In genomic region chrX:110322603-110323002, GRCh38 we compare ENCODE assay signal across 1 cellular context.
TF ChIP-seq lines count a peak whose summit lies in the region.

No MANE protein-coding gene starts in this region.

TF ChIP-seq in IMR-90, 13 proteins besides CTCF, POLR2A, EP300 and RAD21 (continued from another document):
- no peak for TF ChIP-seq CHD1 (IDR thresholded peaks at IDR 0.05; ENCODE audit: low read depth, low read length)
- TF ChIP-seq SMC3 (IDR thresholded peaks at IDR 0.05; ENCODE audit: low read depth, low read length) = no peak
